Comparison of ENCODE assay signal across 8 cellular contexts in the genomic region with DNA sequence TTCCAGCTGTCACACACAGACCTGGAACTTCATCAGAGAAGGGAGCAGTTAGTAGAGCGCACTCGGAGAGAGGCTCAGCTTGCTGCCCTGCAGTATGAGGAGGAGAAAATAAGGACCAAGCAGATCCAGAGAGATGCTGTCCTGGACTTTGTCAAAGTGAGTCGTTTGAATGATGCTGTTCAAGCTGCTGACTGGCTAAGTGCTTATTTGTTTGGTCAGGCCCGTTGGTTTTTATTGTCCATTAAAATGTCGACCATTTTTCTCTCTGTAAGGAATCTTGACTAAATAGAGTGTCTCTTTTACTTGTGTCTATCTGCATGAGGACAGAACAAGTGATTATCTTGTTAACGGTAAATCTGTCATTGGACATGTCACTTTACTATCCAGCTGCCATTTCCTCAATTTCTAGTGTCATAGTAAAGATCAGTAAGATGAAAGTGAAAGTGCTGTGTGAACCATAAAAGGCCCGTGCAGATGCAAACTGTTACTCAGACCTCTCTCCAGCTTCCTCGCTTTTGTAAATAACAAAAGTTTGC. TPM values are rescaled to one million over a fixed set of nuclear protein-coding genes. Genes with fewer than 3 reads are reported as not detected.
DNase-seq lines count a peak whose midpoint lies in the region; ATAC-seq, FAIRE-seq and TF ChIP-seq lines count a peak whose summit lies in the region.

No MANE protein-coding gene starts in this region.

- no peak for TF ChIP-seq CTCF in GM10248 (IDR thresholded peaks at IDR 0.05; ENCODE audit: control extremely low read depth, extremely low read depth, low read depth, missing control alignments)
- TF ChIP-seq CTCF in mucosa of descending colon (IDR thresholded peaks at IDR 0.05) = no peak

- DNase-seq in GM10248 (ENCODE audit: extremely low spot score) = peak; percentile 78
- peak; percentile 8 for DNase-seq in LoVo (ENCODE audit: low spot score)
- peak in 1 of 3 donors; percentile 60 for DNase-seq in mucosa of descending colon
- DNase-seq in NCI-H524 (lab: John Stamatoyannopoulos, UW) = no peak
- no peak for DNase-seq in cardiac septum (ENCODE audit: low spot score)
- DNase-seq in RCC 7860 (ENCODE audit: low spot score) = no peak

- H3K36me3 Mint-ChIP-seq in activated naive CD4-positive, alpha-beta T cell treated with anti-CD3 and anti-CD28 coated beads, Interleukin-2, amount 50 U/mL, for 24 hours = peaks cover 27% of the 10 kb centered on the region

- intact Hi-C loops in mucosa of descending colon (cut with DNase I, micrococcal nuclease) (no loop called here), cardiac septum (cut with DNase I) (no loop called here)

- H3K9me3 ChIP-seq in mucosa of descending colon = no peaks in the 10 kb centered on the region

- ATAC-seq in GM21526 (IDR thresholded peaks at IDR 0.05; ENCODE audit: low FRiP score, unreplicated experiment) (peak; percentile 66), mucosa of descending colon (peak; percentile 99)

- H3K9me3 Mint-ChIP-seq in activated naive CD4-positive, alpha-beta T cell treated with anti-CD3 and anti-CD28 coated beads, Interleukin-2, amount 50 U/mL, for 24 hours = no peaks in the 10 kb centered on the region

- H3K4me1 Mint-ChIP-seq in activated naive CD4-positive, alpha-beta T cell treated with anti-CD3 and anti-CD28 coated beads, Interleukin-2, amount 50 U/mL, for 24 hours = peaks cover 33% of the 10 kb centered on the region

- CTCF ChIA-PET in GM10248 (lab: Yijun Ruan, JAX) = interaction anchor here (1.2 to 2.8 kb wide), 5 partner anchors 9 to 95 kb away, joined by 4 to 7 read pairs (median 5); no protein-coding TSS in a partner anchor

- H3K4me1 ChIP-seq in mucosa of descending colon (ENCODE audit: low read depth) = peaks cover 7% of the 10 kb centered on the region

- H3K4me3 ChIP-seq in mucosa of descending colon = no peak overlapping the region

- no peaks in the 10 kb centered on the region for H3K36me3 ChIP-seq in mucosa of descending colon (ENCODE audit: low read depth)

- H3K27me3 Mint-ChIP-seq in activated naive CD4-positive, alpha-beta T cell treated with anti-CD3 and anti-CD28 coated beads, Interleukin-2, amount 50 U/mL, for 24 hours = no peaks in the 10 kb centered on the region

- H3K4me3 Mint-ChIP-seq in activated naive CD4-positive, alpha-beta T cell treated with anti-CD3 and anti-CD28 coated beads, Interleukin-2, amount 50 U/mL, for 24 hours = peak overlapping the region; percentile 74

- POLR2A ChIA-PET in GM10248 (lab: Yijun Ruan, JAX) = no interaction called here

- peak overlapping the region; percentile 95 for H3K27ac Mint-ChIP-seq in activated naive CD4-positive, alpha-beta T cell treated with anti-CD3 and anti-CD28 coated beads, Interleukin-2, amount 50 U/mL, for 24 hours

- FAIRE-seq in RCC 7860 (lab: Jason Lieb, UNC) = no peak

RNA-seq across cellular contexts. Expression of a gene that starts 56.9 kb away (rescaled TPM):
- 10 to 100 TPM; 33.3 to 57.6 (median 46.0) TPM for total RNA-seq in mucosa of descending colon
- 27.6 TPM for total RNA-seq in cardiac septum

Comparison
In these comparisons a context has a peak if more than half of its experiments do, and no peak if none do; other contexts are left out.
1. DNase-seq: peak in GM10248 (single experiment) and LoVo (single experiment); none in NCI-H524 (0 of 2), cardiac septum (single experiment) and RCC 7860 (single experiment).